Comparison of ENCODE assay signal across 27 cellular contexts in the genomic region with DNA sequence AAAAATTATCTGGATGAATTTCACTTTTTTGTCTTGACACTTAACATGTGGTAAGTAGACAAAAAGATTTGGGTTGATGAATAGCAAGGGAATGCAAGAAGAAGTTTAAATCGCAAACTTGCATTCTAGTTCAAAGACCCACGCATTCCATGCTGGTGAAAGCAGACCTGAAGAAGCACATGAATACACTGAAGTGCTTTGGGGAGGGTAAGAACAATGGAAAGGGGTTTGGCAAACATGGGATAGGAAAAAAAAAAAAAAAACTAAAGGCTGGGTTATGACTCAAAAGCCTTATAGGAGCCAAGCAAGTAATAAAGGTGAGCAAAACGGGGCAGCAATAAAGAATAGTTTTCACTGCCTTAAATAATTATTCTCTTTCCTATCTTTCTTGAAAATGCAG.
"Had no signal": no experiment of that assay in that cellular context is flagged by ENCODE, and none has a peak within 500 bp of the region (broad histone marks: within the 10 kb centered on the region; RNA-seq: fewer than 3 reads in every experiment).

No MANE protein-coding gene starts in this region.

- H3K4me3 ChIP-seq: colonic mucosa, dorsolateral prefrontal cortex, esophagus squamous epithelium, left ventricle myocardium inferior, neural progenitor cell, sigmoid colon, testis, vagina had no signal

- H3K27ac ChIP-seq: colonic mucosa, dorsolateral prefrontal cortex, esophagus squamous epithelium, left ventricle myocardium inferior, neural progenitor cell, sigmoid colon, testis, vagina, VCaP had no signal

- H3K4me1 ChIP-seq: colonic mucosa, esophagus squamous epithelium, left ventricle myocardium inferior, neural progenitor cell, testis, vagina had no signal

- H3K9me3 ChIP-seq: colonic mucosa, esophagus squamous epithelium, left ventricle myocardium inferior, sigmoid colon, testis, vagina had no signal

- H3K4me1 Mint-ChIP-seq: activated CD4-positive, alpha-beta T cell treated with anti-CD3 and anti-CD28 coated beads, Interleukin-2, amount 10 ng/mL, durations not matched to agents 7 days and 5 days; activated CD8-positive, alpha-beta memory T cell treated with anti-CD3 and anti-CD28 coated beads, Interleukin-2, amount 10 ng/mL, durations not matched to agents 7 days and 5 days; activated naive CD4-positive, alpha-beta T cell treated with anti-CD3 and anti-CD28 coated beads, Interleukin-2, amount 10 ng/mL, durations not matched to agents 7 days and 5 days; central memory CD8-positive, alpha-beta T cell; naive thymus-derived CD8-positive, alpha-beta T cell; neural progenitor cell; stimulated activated naive B cell treated with anti-CD40 and anti-IgM and Interleukin-4, amounts not matched to agents 10 μg/mL and 1 μg/mL and 100 μg/mL, for 72 hours had no signal

- H3K36me3 Mint-ChIP-seq: activated CD8-positive, alpha-beta memory T cell treated with anti-CD3 and anti-CD28 coated beads, Interleukin-2, amount 10 ng/mL, durations not matched to agents 7 days and 5 days; activated naive CD4-positive, alpha-beta T cell treated with anti-CD3 and anti-CD28 coated beads, Interleukin-2, amount 10 ng/mL, durations not matched to agents 7 days and 5 days; naive thymus-derived CD8-positive, alpha-beta T cell; neural progenitor cell; stimulated activated naive B cell treated with anti-CD40 and anti-IgM and Interleukin-4, amounts not matched to agents 10 μg/mL and 1 μg/mL and 100 μg/mL, for 72 hours had no signal

- H3K27ac Mint-ChIP-seq: activated CD4-positive, alpha-beta T cell treated with anti-CD3 and anti-CD28 coated beads, Interleukin-2, amount 10 ng/mL, durations not matched to agents 7 days and 5 days; activated CD8-positive, alpha-beta memory T cell treated with anti-CD3 and anti-CD28 coated beads, Interleukin-2, amount 10 ng/mL, durations not matched to agents 7 days and 5 days; activated CD8-positive, alpha-beta T cell treated with anti-CD3 and anti-CD28 coated beads for 36 hours; activated naive CD4-positive, alpha-beta T cell treated with anti-CD3 and anti-CD28 coated beads, Interleukin-2, amount 10 ng/mL, durations not matched to agents 7 days and 5 days; effector memory CD8-positive, alpha-beta T cell; mesothelial cell of epicardium; naive thymus-derived CD8-positive, alpha-beta T cell; neural progenitor cell; stimulated activated naive B cell treated with anti-CD40 and anti-IgM and Interleukin-4, amounts not matched to agents 10 μg/mL and 1 μg/mL and 100 μg/mL, for 72 hours had no signal

- H3K27me3 Mint-ChIP-seq: activated CD4-positive, alpha-beta T cell treated with anti-CD3 and anti-CD28 coated beads, Interleukin-2, amount 10 ng/mL, durations not matched to agents 7 days and 5 days; activated naive CD4-positive, alpha-beta T cell treated with anti-CD3 and anti-CD28 coated beads, Interleukin-2, amount 10 ng/mL, durations not matched to agents 7 days and 5 days had no signal

- H3K9me3 Mint-ChIP-seq: activated CD4-positive, alpha-beta T cell treated with anti-CD3 and anti-CD28 coated beads, Interleukin-2, amount 10 ng/mL, durations not matched to agents 7 days and 5 days; activated CD8-positive, alpha-beta T cell treated with anti-CD3 and anti-CD28 coated beads for 36 hours; effector memory CD8-positive, alpha-beta T cell; naive thymus-derived CD8-positive, alpha-beta T cell; neural progenitor cell had no signal

- H2AFZ ChIP-seq: neural progenitor cell had no signal

- H3K27me3 ChIP-seq: colonic mucosa, dorsolateral prefrontal cortex, esophagus squamous epithelium, neural progenitor cell, sigmoid colon, testis, vagina had no signal

- ATAC-seq: activated CD8-positive, alpha-beta memory T cell treated with anti-CD3 and anti-CD28 coated beads, Interleukin-2, amount 10 ng/mL, durations not matched to agents 7 days and 5 days; activated CD8-positive, alpha-beta T cell treated with anti-CD3 and anti-CD28 coated beads for 36 hours; effector memory CD8-positive, alpha-beta T cell; naive thymus-derived CD8-positive, alpha-beta T cell; stimulated activated naive B cell treated with anti-CD40 and anti-IgM and Interleukin-4, amounts not matched to agents 10 μg/mL and 1 μg/mL and 100 μg/mL, for 72 hours had no signal

- H3K4me2 ChIP-seq: neural progenitor cell had no signal

- DNase-seq: activated CD4-positive, alpha-beta T cell treated with anti-CD3 and anti-CD28 coated beads, Interleukin-2, amount 10 ng/mL, durations not matched to agents 7 days and 5 days; activated CD4-positive, CD25-positive, alpha-beta regulatory T cell treated with anti-CD3 and anti-CD28 coated beads, Interleukin-2, amount 50 U/mL, for 72 hours; activated CD8-positive, alpha-beta memory T cell treated with anti-CD3 and anti-CD28 coated beads, Interleukin-2, amount 10 ng/mL, durations not matched to agents 7 days and 5 days; activated CD8-positive, alpha-beta T cell treated with anti-CD3 and anti-CD28 coated beads for 36 hours; activated effector memory CD4-positive, alpha-beta T cell treated with anti-CD3 and anti-CD28 coated beads, Interleukin-2, amount 50 U/mL, for 16 hours; activated naive CD4-positive, alpha-beta T cell treated with anti-CD3 and anti-CD28 coated beads, Interleukin-2, amount 10 ng/mL, durations not matched to agents 7 days and 5 days; activated T-cell treated with anti-CD3 and anti-CD28 coated beads for 4 hours; colonic mucosa; dorsolateral prefrontal cortex; effector memory CD8-positive, alpha-beta T cell; esophagus squamous epithelium; kidney glomerular epithelial cell; left ventricle myocardium inferior; naive thymus-derived CD8-positive, alpha-beta T cell; posterior cingulate gyrus; retina; sigmoid colon; stimulated activated CD4-positive, alpha-beta T cell treated with anti-CD3 and anti-CD28 coated beads, Interleukin-2, amount 100 ng/mL, for 48 hours; stimulated activated CD8-positive, alpha-beta memory T cell treated with anti-CD3 and anti-CD28 coated beads, Interleukin-4, amount 100 ng/mL, for 48 hours; stimulated activated naive B cell treated with anti-CD40 and anti-IgM and Interleukin-4, amounts not matched to agents 10 μg/mL and 1 μg/mL and 100 μg/mL, for 72 hours; testis; trophoblast cell had no signal

- H3K36me3 ChIP-seq: colonic mucosa, esophagus squamous epithelium, left ventricle myocardium inferior, neural progenitor cell, sigmoid colon, vagina had no signal

- H3K4me3 Mint-ChIP-seq: activated CD4-positive, alpha-beta T cell treated with anti-CD3 and anti-CD28 coated beads, Interleukin-2, amount 10 ng/mL, durations not matched to agents 7 days and 5 days; activated CD8-positive, alpha-beta memory T cell treated with anti-CD3 and anti-CD28 coated beads, Interleukin-2, amount 10 ng/mL, durations not matched to agents 7 days and 5 days; activated CD8-positive, alpha-beta T cell treated with anti-CD3 and anti-CD28 coated beads for 36 hours; activated naive CD4-positive, alpha-beta T cell treated with anti-CD3 and anti-CD28 coated beads, Interleukin-2, amount 10 ng/mL, durations not matched to agents 7 days and 5 days; central memory CD8-positive, alpha-beta T cell; effector memory CD8-positive, alpha-beta T cell; mesothelial cell of epicardium; naive thymus-derived CD8-positive, alpha-beta T cell; neural progenitor cell; stimulated activated naive B cell treated with anti-CD40 and anti-IgM and Interleukin-4, amounts not matched to agents 10 μg/mL and 1 μg/mL and 100 μg/mL, for 72 hours had no signal
